ENCODE assay signal across 19 cellular contexts in the genomic region with DNA sequence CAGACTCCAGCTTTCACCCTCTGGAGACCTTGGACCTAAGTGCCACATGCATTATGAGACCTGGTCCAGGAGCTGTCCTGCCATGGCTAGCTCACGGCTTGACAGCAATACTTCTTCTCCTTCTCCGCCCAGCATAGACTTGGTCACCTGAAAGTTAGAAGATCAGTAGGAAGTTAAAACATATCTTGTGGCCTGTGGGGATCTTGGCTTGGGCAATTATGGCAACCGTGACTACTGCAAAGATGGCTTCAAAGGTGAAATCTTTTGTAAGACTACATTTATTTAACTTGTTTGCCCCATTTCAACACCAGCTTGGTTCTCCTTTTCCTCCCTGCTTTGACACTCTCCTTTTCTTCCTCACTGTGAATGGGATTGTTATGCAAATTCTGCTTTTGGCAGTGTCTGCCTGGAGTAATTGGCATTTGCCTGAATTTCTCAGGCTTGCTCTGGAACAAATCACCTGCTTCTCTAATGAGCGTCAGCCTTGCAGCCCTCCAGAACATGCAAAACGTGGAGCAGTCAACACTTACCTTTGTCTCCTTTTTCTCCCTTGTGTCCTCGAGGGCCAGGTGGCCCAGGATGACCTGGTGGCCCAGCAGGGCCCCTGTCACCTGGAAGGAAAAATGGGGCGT. TPM values are rescaled to one million over a fixed set of nuclear protein-coding genes. Genes with fewer than 3 reads are reported as not detected.
DNase-seq lines count a peak whose midpoint lies in the region; ATAC-seq and TF ChIP-seq lines count a peak whose summit lies in the region.
"Had no signal": no experiment of that assay in that cellular context is flagged by ENCODE, and none has a peak within 500 bp of the region (broad histone marks: within the 10 kb centered on the region; RNA-seq: fewer than 3 reads in every experiment).

No MANE protein-coding gene starts in this region.

- H3K36me3 Mint-ChIP-seq in GM23338 (ENCODE audit: low read depth) (no peaks in the 10 kb centered on the region), mesothelial cell of epicardium (peaks cover 7% of the 10 kb centered on the region), endothelial cell (ENCODE audit: low read depth, unreplicated experiment) (peaks cover 10% of the 10 kb centered on the region)

- H3K27me3 Mint-ChIP-seq in GM23338 (ENCODE audit: insufficient read depth, low read depth, poor library complexity): peaks cover 5% of the 10 kb centered on the region
- H3K27me3 Mint-ChIP-seq in mesothelial cell of epicardium (ENCODE audit: low read depth): no peaks in the 10 kb centered on the region
- peaks cover 11% of the 10 kb centered on the region for H3K27me3 Mint-ChIP-seq in endothelial cell (ENCODE audit: unreplicated experiment)
- H3K27me3 Mint-ChIP-seq: activated naive CD4-positive, alpha-beta T cell treated with anti-CD3 and anti-CD28 coated beads, Interleukin-2, amount 10 ng/mL, durations not matched to agents 7 days and 5 days had no signal

- no peaks in the 10 kb centered on the region for H4K20me1 ChIP-seq in GM23338 (replicated peaks; ENCODE audit: insufficient read depth)
- H4K20me1 ChIP-seq: BLaER1 had no signal

- no peaks in the 10 kb centered on the region for H3K79me2 ChIP-seq in GM23338 (replicated peaks; ENCODE audit: insufficient read depth)

- no peak overlapping the region for H3K27ac Mint-ChIP-seq in GM23338
- H3K27ac Mint-ChIP-seq in mesothelial cell of epicardium: no peak overlapping the region
- no peak overlapping the region for H3K27ac Mint-ChIP-seq in endothelial cell (ENCODE audit: unreplicated experiment)
- H3K27ac Mint-ChIP-seq: activated naive CD4-positive, alpha-beta T cell treated with anti-CD3 and anti-CD28 coated beads, Interleukin-2, amount 10 ng/mL, durations not matched to agents 7 days and 5 days had no signal

- H3K36me3 ChIP-seq in GM23338 (ENCODE audit: insufficient read depth): no peaks in the 10 kb centered on the region

- no peaks in the 10 kb centered on the region for H3K9me2 ChIP-seq in GM23338 (ENCODE audit: insufficient read depth)

- no peaks in the 10 kb centered on the region; the same call in 2 of the 3 replicates for H3K9me3 Mint-ChIP-seq in GM23338
- H3K9me3 Mint-ChIP-seq in mesothelial cell of epicardium: no peaks in the 10 kb centered on the region
- no peaks in the 10 kb centered on the region for H3K9me3 Mint-ChIP-seq in endothelial cell (ENCODE audit: unreplicated experiment)
- H3K9me3 Mint-ChIP-seq: activated naive CD4-positive, alpha-beta T cell treated with anti-CD3 and anti-CD28 coated beads, Interleukin-2, amount 10 ng/mL, durations not matched to agents 7 days and 5 days had no signal

- no peaks in the 10 kb centered on the region for H3F3A ChIP-seq in GM23338 (replicated peaks; ENCODE audit: low read depth)

- peak overlapping the region; percentile 55 for H3K4me2 ChIP-seq in GM23338
- H3K4me2 ChIP-seq: BLaER1 had no signal

- H3K27me3 ChIP-seq in GM23338 (ENCODE audit: insufficient read depth) (no peaks in the 10 kb centered on the region), dorsolateral prefrontal cortex (no peaks in the 10 kb centered on the region)
- H3K27me3 ChIP-seq: BLaER1 had no signal

- TF ChIP-seq CTCF in GM23338 (conservative IDR thresholded peaks at IDR 0.05; ENCODE audit: low read depth in 2 of 2) (no peak), dorsolateral prefrontal cortex (IDR thresholded peaks at IDR 0.05 in 54 of 56, conservative IDR thresholded peaks at IDR 0.05 in 2 of 56; ENCODE audit: low read depth in 1 of 56, partially characterized antibody in 56 of 56) (no peak), mesothelial cell of epicardium (IDR thresholded peaks at IDR 0.05; ENCODE audit: unreplicated experiment) (no peak), endothelial cell (IDR thresholded peaks at IDR 0.05; ENCODE audit: unreplicated experiment) (no peak)

- H3K4me3 Mint-ChIP-seq in GM23338 (peak overlapping the region; percentile 8; the same call in 2 of the 3 replicates), mesothelial cell of epicardium (no peak overlapping the region), endothelial cell (ENCODE audit: unreplicated experiment) (no peak overlapping the region)
- H3K4me3 Mint-ChIP-seq: activated naive CD4-positive, alpha-beta T cell treated with anti-CD3 and anti-CD28 coated beads, Interleukin-2, amount 10 ng/mL, durations not matched to agents 7 days and 5 days had no signal

- ATAC-seq in GM23338: peak; percentile 61

- intact Hi-C loops in dorsolateral prefrontal cortex (cut with DNase I): loop anchor here in 1 of 2 donors (5.0 kb wide), 2 partner anchors 65 to 110 kb away; a partner anchor contains a TSS

- H3K4me3 ChIP-seq in GM23338 (no peak overlapping the region), dorsolateral prefrontal cortex (no peak overlapping the region)
- H3K4me3 ChIP-seq: BLaER1, left ventricle myocardium inferior, skin epidermis had no signal

- peaks cover 15% of the 10 kb centered on the region for H3K4me1 ChIP-seq in GM23338 (ENCODE audit: insufficient read depth)
- H3K4me1 ChIP-seq: BLaER1 had no signal

- H2AFZ ChIP-seq in GM23338: no peak overlapping the region

- peak; percentile 70 for DNase-seq in GM23338 (ENCODE audit: low spot score)
- peak; percentile 60 for DNase-seq in NCI-H345 (lab: John Stamatoyannopoulos, UW)
- DNase-seq in dorsolateral prefrontal cortex: no peak
- peak; percentile 50 for DNase-seq in putamen (ENCODE audit: low spot score)
- no peak for DNase-seq in mesothelial cell of epicardium (ENCODE audit: low spot score in 2 of 2, unreplicated experiment in 2 of 2)
- no peak for DNase-seq in endothelial cell (ENCODE audit: low spot score)
- DNase-seq in DMS153 treated with DMSO at 0.1 percent for 48 hours (lab: John Stamatoyannopoulos, UW; ENCODE audit: unreplicated experiment): no peak
- DNase-seq: activated CD4-positive, alpha-beta T cell treated with anti-CD3 and anti-CD28 coated beads, Interleukin-2, amount 50 U/mL, for 4 hours; activated naive CD4-positive, alpha-beta T cell treated with anti-CD3 and anti-CD28 coated beads, Interleukin-2, amount 10 ng/mL, durations not matched to agents 7 days and 5 days; activated T-cell treated with anti-CD3 and anti-CD28 coated beads for 4 hours; cortex of kidney; foreskin melanocyte; left ventricle myocardium inferior; NCI-H1105 treated with DMSO at 0.1 percent for 48 hours; NCI-H2171 treated with DMSO at 0.1 percent for 48 hours; posterior cingulate gyrus had no signal

- no peak overlapping the region; the same call in 1 of the 2 replicates for H3K27ac ChIP-seq in GM23338 (ENCODE audit: low read depth)
- peak overlapping the region in 54 of 59 donors; percentile 1 to 93 (median 75) for H3K27ac ChIP-seq in dorsolateral prefrontal cortex
- H3K27ac ChIP-seq: BLaER1, epithelial cell of prostate, left ventricle myocardium inferior had no signal

- peaks cover 26% of the 10 kb centered on the region for H3K4me1 Mint-ChIP-seq in GM23338
- peaks cover 2% of the 10 kb centered on the region for H3K4me1 Mint-ChIP-seq in mesothelial cell of epicardium
- peaks cover 10% of the 10 kb centered on the region for H3K4me1 Mint-ChIP-seq in endothelial cell (ENCODE audit: unreplicated experiment)
- H3K4me1 Mint-ChIP-seq: activated naive CD4-positive, alpha-beta T cell treated with anti-CD3 and anti-CD28 coated beads, Interleukin-2, amount 10 ng/mL, durations not matched to agents 7 days and 5 days had no signal

RNA-seq across cellular contexts. Expression of a gene that starts 53.4 kb away (rescaled TPM):
- 0.04 and 1.3 TPM in 2 replicates for total RNA-seq in GM23338 (2014; rRNA removed; shearing (Covaris generic))
- 0.64 and 1.1 TPM in 2 replicates for polyA plus RNA-seq in GM23338 (2016; fragmentation: Nextera tagmentation; extraction: Ambion mirVana)
- total RNA-seq in dorsolateral prefrontal cortex: 1 to 10 TPM in 50 of 120 experiments, under 1 TPM in 56, not detected in 14; 0.22 to 2.7 (median 0.94) TPM
- total RNA-seq in mesothelial cell of epicardium: 3.6 to 4.4 TPM (median 4.2 TPM) in 3 replicates
- total RNA-seq in endothelial cell (ENCODE audit: unreplicated experiment): 4.2 TPM
- total RNA-seq: left ventricle myocardium inferior had no signal

Comparison
In these comparisons a context has a peak if more than half of its experiments do, and no peak if none do; other contexts are left out.
1. DNase-seq: peak in GM23338 (single experiment), NCI-H345 (single experiment) and putamen (single experiment); none in dorsolateral prefrontal cortex (0 of 10), mesothelial cell of epicardium (0 of 2), endothelial cell (single experiment) and DMS153 treated with DMSO at 0.1 percent for 48 hours (single experiment).